8 cellular contexts compared by ENCODE assay signal in genomic region chr13:43368003-43368402, GRCh38.
DNase-seq lines count a peak whose midpoint lies in the region; ATAC-seq and TF ChIP-seq lines count a peak whose summit lies in the region.

No MANE protein-coding gene starts in this region.

- TF ChIP-seq CTCF in GM13976 (IDR thresholded peaks at IDR 0.05; ENCODE audit: borderline replicate concordance, control extremely low read depth, extremely low read depth, insufficient read depth, missing control alignments) (no peak), brain microvascular endothelial cell (IDR thresholded peaks at IDR 0.05; ENCODE audit: low read depth, low read length, missing control alignments) (no peak), endothelial cell (IDR thresholded peaks at IDR 0.05; ENCODE audit: unreplicated experiment) (no peak), right atrium auricular region (IDR thresholded peaks at IDR 0.05) (no peak)

- no peaks in the 10 kb centered on the region for H3K79me1 ChIP-seq in neuronal stem cell (ENCODE audit: low read depth, low read length)

- H3K9ac ChIP-seq in neuronal stem cell (ENCODE audit: low read depth, low read length, poor library complexity) = no peak overlapping the region

- H3K14ac ChIP-seq in neuronal stem cell (ENCODE audit: low read length) = no peak overlapping the region

- H3K4me3 ChIP-seq in brain microvascular endothelial cell (ENCODE audit: low read depth, low read length) = peak overlapping the region; percentile 9
- no peak overlapping the region for H3K4me3 ChIP-seq in neuronal stem cell (ENCODE audit: low read length in 2 of 2)
- H3K4me3 ChIP-seq in right atrium auricular region = no peak overlapping the region

- H3K36me3 Mint-ChIP-seq in endothelial cell (ENCODE audit: low read depth, unreplicated experiment) = no peaks in the 10 kb centered on the region

- no peak overlapping the region for H3K27ac Mint-ChIP-seq in endothelial cell (ENCODE audit: unreplicated experiment)

- H3K27ac ChIP-seq in brain microvascular endothelial cell (no peak overlapping the region), neuronal stem cell (replicated peaks; ENCODE audit: low read length) (no peak overlapping the region), right atrium auricular region (no peak overlapping the region)

- H3K4me1 ChIP-seq in neuronal stem cell (ENCODE audit: control insufficient read depth in 2 of 2, insufficient read depth in 1 of 2, low read depth in 1 of 2, low read length in 2 of 2) (peaks cover 0 to 7% of the 10 kb centered on the region in 2 donors), right atrium auricular region (peaks cover 0 to 11% of the 10 kb centered on the region in 2 donors)

- no peak overlapping the region for H2BK5ac ChIP-seq in neuronal stem cell (ENCODE audit: low read length)

- no peak overlapping the region for H3K23ac ChIP-seq in neuronal stem cell (ENCODE audit: low read depth, low read length, poor library complexity)

- H3K4me3 Mint-ChIP-seq in endothelial cell (ENCODE audit: unreplicated experiment) = no peak overlapping the region

- DNase-seq in GM13976 (ENCODE audit: low spot score) (peak; percentile 19), brain microvascular endothelial cell (peak; percentile 0), neuronal stem cell (ENCODE audit: low spot score) (no peak), endothelial cell (ENCODE audit: low spot score) (no peak), right atrium auricular region (ENCODE audit: low spot score) (no peak), NK-92 (lab: John Stamatoyannopoulos, UW; ENCODE audit: unreplicated experiment) (no peak)

- no CpG with 5 or more reads among the region's 3 CpGs for WGBS in neuronal stem cell (ENCODE audit: extremely low coverage in 2 of 2, insufficient read length in 2 of 2, insufficient replicate concordance in 1 of 2), 2 donors

- peak overlapping the region; percentile 60 for H2AFZ ChIP-seq in neuronal stem cell (ENCODE audit: low read length)

- H3K4me2 ChIP-seq in neuronal stem cell (ENCODE audit: insufficient read depth, low read length, poor library complexity, severe bottlenecking) = no peak overlapping the region

- H3K9me3 ChIP-seq in neuronal stem cell (replicated peaks in 1 of 2; ENCODE audit: control insufficient read depth in 2 of 2, insufficient read depth in 1 of 2, low read depth in 1 of 2, low read length in 2 of 2) = peaks cover 0 to 5% of the 10 kb centered on the region in 2 donors
- no peaks in the 10 kb centered on the region for H3K9me3 ChIP-seq in right atrium auricular region

- no peak overlapping the region for H4K91ac ChIP-seq in neuronal stem cell (ENCODE audit: low read depth, low read length, poor library complexity)

- H3K18ac ChIP-seq in neuronal stem cell (ENCODE audit: low read length) = no peak overlapping the region

- no peak overlapping the region for H4K8ac ChIP-seq in neuronal stem cell (ENCODE audit: low read depth, low read length)

- H2BK120ac ChIP-seq in neuronal stem cell (ENCODE audit: low read depth, low read length) = no peak overlapping the region

- no peak overlapping the region for H3K4ac ChIP-seq in neuronal stem cell (ENCODE audit: low read length)

- H2BK12ac ChIP-seq in neuronal stem cell (ENCODE audit: low read length) = no peak overlapping the region

- H3K4me1 Mint-ChIP-seq in endothelial cell (ENCODE audit: unreplicated experiment) = peaks cover 8% of the 10 kb centered on the region

- H3K27me3 ChIP-seq in brain microvascular endothelial cell (replicated peaks) (no peaks in the 10 kb centered on the region), neuronal stem cell (ENCODE audit: control insufficient read depth in 3 of 3, insufficient read depth in 3 of 3, low read depth in 1 of 3, low read length in 3 of 3) (no peaks in the 10 kb centered on the region), right atrium auricular region (no peaks in the 10 kb centered on the region)

- peak; percentile 43 for ATAC-seq in HG03108 (IDR thresholded peaks at IDR 0.05; ENCODE audit: unreplicated experiment)
- ATAC-seq in HG03039 (IDR thresholded peaks at IDR 0.05; ENCODE audit: unreplicated experiment) = no peak

- H3K36me3 ChIP-seq in brain microvascular endothelial cell (replicated peaks) (no peaks in the 10 kb centered on the region), neuronal stem cell (replicated peaks in 1 of 2; ENCODE audit: control insufficient read depth in 2 of 2, insufficient read depth in 2 of 2, low read length in 2 of 2) (no peaks in the 10 kb centered on the region), right atrium auricular region (no peaks in the 10 kb centered on the region)

- H2BK15ac ChIP-seq in neuronal stem cell (ENCODE audit: low read length) = no peak overlapping the region

- peaks cover 5% of the 10 kb centered on the region for H3K27me3 Mint-ChIP-seq in endothelial cell (ENCODE audit: unreplicated experiment)

- in situ Hi-C loops in GM13976 (cut with MboI; ENCODE audit: low sequenced_read_pairs, unreplicated experiment) (no loop called here), brain microvascular endothelial cell (cut with HindIII; ENCODE audit: low pct_ligation_motif_present, low sequenced_read_pairs) (no loop called here)

- no peaks in the 10 kb centered on the region for H3K9me3 Mint-ChIP-seq in endothelial cell (ENCODE audit: unreplicated experiment)

- no peak overlapping the region for H2AK5ac ChIP-seq in neuronal stem cell (ENCODE audit: low read depth, low read length)

Comparison
In these comparisons a context has a peak if more than half of its experiments do, and no peak if none do; other contexts are left out.
1. DNase-seq: peak in GM13976 (single experiment) and brain microvascular endothelial cell (single experiment); none in neuronal stem cell (single experiment), endothelial cell (single experiment), right atrium auricular region (single experiment) and NK-92 (single experiment).